ENCODE assay signal across 8 cellular contexts in the genomic region with DNA sequence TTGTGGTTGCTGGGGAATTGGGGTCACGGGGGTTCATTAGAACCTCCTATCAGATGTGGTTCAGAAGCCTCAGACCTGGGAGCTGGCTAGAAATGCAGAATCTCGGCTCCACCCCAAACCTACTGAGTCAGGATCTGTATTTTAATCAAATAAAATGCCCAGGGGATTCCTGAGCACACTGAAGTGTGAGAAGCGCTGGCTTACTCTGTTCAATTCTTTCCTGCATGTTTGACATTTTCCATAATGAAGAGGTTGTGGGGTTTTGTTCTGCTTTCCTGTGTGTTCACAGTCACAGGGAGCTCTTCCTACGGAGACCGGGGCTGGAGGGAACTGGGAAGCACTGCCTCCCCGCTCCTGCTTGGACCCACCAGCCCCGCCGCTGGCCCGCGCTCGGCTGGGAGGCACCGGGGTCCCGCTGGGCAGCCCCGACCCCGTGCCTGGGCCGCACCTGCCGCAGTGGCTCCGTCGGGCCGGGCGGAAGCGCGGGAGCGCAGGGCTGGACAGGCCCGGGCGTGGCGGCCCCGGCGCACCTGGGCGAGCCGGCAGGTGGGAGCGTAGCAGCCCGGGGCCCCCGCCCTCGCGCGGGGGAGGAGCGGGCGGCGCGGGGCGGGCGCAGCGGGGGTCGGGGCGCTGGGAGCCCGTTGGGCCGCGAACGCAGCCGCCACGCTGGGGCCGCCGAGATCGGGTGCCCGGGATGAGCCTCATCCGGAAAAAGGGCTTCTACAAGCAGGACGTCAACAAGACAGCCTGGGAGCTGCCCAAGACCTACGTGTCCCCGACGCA. TPM values are rescaled to one million over a fixed set of nuclear protein-coding genes. Genes with fewer than 3 reads are reported as not detected.
DNase-seq lines count a peak whose midpoint lies in the region; ATAC-seq and TF ChIP-seq lines count a peak whose summit lies in the region.

Gene MAPK13, plus strand, starts transcription at position 625 of the 783 bp plus-strand sequence. Its CDS starts 70 bp downstream, at position 695.

- TF ChIP-seq CTCF in cardiac muscle cell (IDR thresholded peaks at IDR 0.05; ENCODE audit: low read depth, low read length): no peak

- WGBS in urinary bladder: 5% methylated on average over 61 of the region's 61 CpGs

- H3K27me3 ChIP-seq in cardiac muscle cell: peaks cover 26% of the 10 kb centered on the region
- H3K27me3 ChIP-seq in effector memory CD4-positive, alpha-beta T cell (replicated peaks; ENCODE audit: control insufficient read depth, insufficient read depth, low read length, poor library complexity, severe bottlenecking): no peaks in the 10 kb centered on the region
- no peaks in the 10 kb centered on the region for H3K27me3 ChIP-seq in muscle layer of duodenum (ENCODE audit: low read depth, low read length)

- intact Hi-C loops in Right ventricle myocardium inferior (cut with DNase I): no loop called here
- intact Hi-C loops in T-helper 2 cell treated with Interferon-gamma antibody and Interleukin-4, amounts not matched to agents 100 ng/mL and 5 ng/mL, for 36 hours (cut with micrococcal nuclease): loop anchor here (2.0 kb wide), 1 partner anchor 67 kb away; the partner anchor contains the start of gene BRPF3

- H3K4me1 ChIP-seq in cardiac muscle cell (ENCODE audit: low read depth) (peaks cover 23% of the 10 kb centered on the region), muscle layer of duodenum (ENCODE audit: control insufficient read depth in 1 of 2, insufficient read depth in 2 of 2, low read length in 2 of 2) (peaks cover 8 to 9% of the 10 kb centered on the region in 2 donors), urinary bladder (ENCODE audit: insufficient read depth) (no peaks in the 10 kb centered on the region)
- peaks cover 37% of the 10 kb centered on the region for H3K4me1 ChIP-seq in effector memory CD4-positive, alpha-beta T cell (ENCODE audit: control insufficient read depth, insufficient read depth, low read length, poor library complexity, severe bottlenecking)

- H3K4me3 ChIP-seq in cardiac muscle cell (peak within 1 kb of the TSS; percentile 7), muscle layer of duodenum (ENCODE audit: low read depth in 1 of 2, low read length in 2 of 2) (peak within 1 kb of the TSS; percentile 24 to 51), urinary bladder (ENCODE audit: low read depth, low read length) (peak within 1 kb of the TSS; percentile 50)
- peak within 1 kb of the TSS; percentile 75 for H3K4me3 ChIP-seq in effector memory CD4-positive, alpha-beta T cell (ENCODE audit: insufficient read depth, low read depth, low read length, poor library complexity, severe bottlenecking)

- DNase-seq in cardiac muscle cell (ENCODE audit: low read depth in 1 of 2, low spot score in 1 of 2) (peak in 1 of 2 donors; percentile 46), Right ventricle myocardium inferior (ENCODE audit: missing footprints) (no peak), GDM1 (lab: John Stamatoyannopoulos, UW) (no peak), kidney glomerular epithelial cell (lab: John Stamatoyannopoulos, UW) (no peak)
- DNase-seq in effector memory CD4-positive, alpha-beta T cell: no peak

- ATAC-seq in Right ventricle myocardium inferior: no peak

- H3K36me3 ChIP-seq in cardiac muscle cell (no peaks in the 10 kb centered on the region), muscle layer of duodenum (ENCODE audit: control insufficient read depth in 1 of 2, insufficient read depth in 2 of 2, low read length in 2 of 2) (no peaks in the 10 kb centered on the region), urinary bladder (ENCODE audit: insufficient read depth) (no peaks in the 10 kb centered on the region)
- peaks cover 9% of the 10 kb centered on the region for H3K36me3 ChIP-seq in effector memory CD4-positive, alpha-beta T cell (ENCODE audit: control insufficient read depth, insufficient read depth, low read length)

- H3K9me3 ChIP-seq in cardiac muscle cell (ENCODE audit: low read depth): no peaks in the 10 kb centered on the region
- no peaks in the 10 kb centered on the region for H3K9me3 ChIP-seq in effector memory CD4-positive, alpha-beta T cell (ENCODE audit: control insufficient read depth, low read length)
- no peaks in the 10 kb centered on the region for H3K9me3 ChIP-seq in muscle layer of duodenum (ENCODE audit: control insufficient read depth in 1 of 2, low read length in 2 of 2)

- H3K27ac ChIP-seq in cardiac muscle cell (peak within 1 kb of the TSS; percentile 3), muscle layer of duodenum (ENCODE audit: low read length) (peak within 1 kb of the TSS; percentile 84), urinary bladder (ENCODE audit: low read depth) (peak within 1 kb of the TSS; percentile 65)
- peak within 1 kb of the TSS; percentile 81 for H3K27ac ChIP-seq in effector memory CD4-positive, alpha-beta T cell (ENCODE audit: insufficient read depth, low read length, poor library complexity, severe bottlenecking)

RNA-seq across cellular contexts. Expression of gene MAPK13, which starts in this region (rescaled TPM):
- total RNA-seq in cardiac muscle cell: 1.7 and 2.3 TPM in 2 replicates
- 1.1 and 3.8 TPM in 2 replicates for polyA plus RNA-seq in cardiac muscle cell
- total RNA-seq in Right ventricle myocardium inferior: 0.70 TPM
- 17.1 and 18.7 TPM in 2 replicates for total RNA-seq in T-helper 2 cell treated with Interferon-gamma antibody and Interleukin-4, amounts not matched to agents 100 ng/mL and 5 ng/mL, for 36 hours
- total RNA-seq in urinary bladder: 5.6 TPM
- 7.9 TPM for polyA plus RNA-seq in urinary bladder

Comparison
In these comparisons a context has a peak if more than half of its experiments do, and no peak if none do; other contexts are left out.
1. H3K27ac ChIP-seq: peak in every context shown above with its lines; median percentile 84 in muscle layer of duodenum; 81 in effector memory CD4-positive, alpha-beta T cell; 65 in urinary bladder; 3 in cardiac muscle cell.
2. H3K4me3 ChIP-seq: peak in every context shown above with its lines; median percentile 75 in effector memory CD4-positive, alpha-beta T cell; 50 in urinary bladder; 38 in muscle layer of duodenum; 7 in cardiac muscle cell.